Comparison of ENCODE assay signal across 19 cellular contexts in the genomic region with DNA sequence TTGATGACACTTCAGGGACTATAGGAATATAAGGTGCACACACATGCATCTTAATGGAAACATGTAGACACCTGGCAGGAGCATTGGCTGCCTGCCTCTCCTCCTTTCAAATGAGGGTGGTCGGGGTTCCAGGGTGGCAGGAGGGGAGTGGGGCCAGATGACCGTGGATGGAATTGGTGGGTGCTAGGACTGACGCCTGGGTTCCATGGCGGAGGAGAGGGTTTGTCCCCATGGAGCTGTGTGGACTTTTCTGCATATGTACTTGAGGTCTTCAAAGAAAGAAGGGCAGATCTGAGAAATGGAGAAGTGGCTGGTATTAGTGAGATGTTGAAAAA. TPM values are rescaled to one million over a fixed set of nuclear protein-coding genes. Genes with fewer than 3 reads are reported as not detected.
DNase-seq lines count a peak whose midpoint lies in the region; ATAC-seq, FAIRE-seq and TF ChIP-seq lines count a peak whose summit lies in the region.
"Had no signal": no experiment of that assay in that cellular context is flagged by ENCODE, and none has a peak within 500 bp of the region (broad histone marks: within the 10 kb centered on the region; RNA-seq: fewer than 3 reads in every experiment).

No MANE protein-coding gene starts in this region.

- no peaks in the 10 kb centered on the region for H3K36me3 ChIP-seq in suprapubic skin
- H3K36me3 ChIP-seq: BLaER1 treated with 17β-estradiol and CSF1 and Interleukin-3, amounts not matched to agents 10 nM and 100 nM; spleen had no signal

- H3K4me1 Mint-ChIP-seq in brain (peaks cover 40% of the 10 kb centered on the region), nephron progenitor cell (peaks cover 47% of the 10 kb centered on the region), WTC11 (peaks cover 39% of the 10 kb centered on the region)
- peaks cover 11% of the 10 kb centered on the region for H3K4me1 Mint-ChIP-seq in activated CD4-positive, alpha-beta memory T cell treated with anti-CD3 and anti-CD28 coated beads, Interleukin-2, amount 10 ng/mL, durations not matched to agents 7 days and 5 days

- H3K9me3 Mint-ChIP-seq in brain (peaks cover 0 to 15% (median 3%) of the 10 kb centered on the region in 5 experiments), nephron progenitor cell (peaks cover 4% of the 10 kb centered on the region), WTC11 (no peaks in the 10 kb centered on the region)
- H3K9me3 Mint-ChIP-seq in activated CD4-positive, alpha-beta memory T cell treated with anti-CD3 and anti-CD28 coated beads, Interleukin-2, amount 10 ng/mL, durations not matched to agents 7 days and 5 days: no peaks in the 10 kb centered on the region
- H3K9me3 Mint-ChIP-seq: activated T-cell treated with anti-CD3 and anti-CD28 coated beads, Interleukin-2, amount 50 U/mL, for 4 hours had no signal

- DNase-seq in nephron progenitor cell: no peak
- no peak for DNase-seq in suprapubic skin (ENCODE audit: low spot score in 2 of 2)
- no peak for DNase-seq in activated CD4-positive, alpha-beta memory T cell treated with anti-CD3 and anti-CD28 coated beads, Interleukin-2, amount 10 ng/mL, durations not matched to agents 7 days and 5 days
- no peak for DNase-seq in HT-29 (ENCODE audit: low spot score)
- DNase-seq in WTC11 (ENCODE audit: low spot score): no peak
- DNase-seq in H54 (ENCODE audit: insufficient read length, low spot score): no peak
- DNase-seq: ACHN; activated T-cell treated with anti-CD3 and anti-CD28 coated beads, Interleukin-2, amount 50 U/mL, for 4 hours; DND-41; GOT3; NCI-H1092 treated with DMSO at 0.1 percent for 48 hours; NCI-H187 treated with DMSO at 0.1 percent for 48 hours; NCI-H526 treated with DMSO at 0.1 percent for 48 hours; spleen; stimulated activated naive CD4-positive, alpha-beta T cell had no signal

- peak overlapping the region; percentile 15 for H3K4me3 ChIP-seq in suprapubic skin
- H3K4me3 ChIP-seq: BLaER1 treated with 17β-estradiol and CSF1 and Interleukin-3, amounts not matched to agents 10 nM and 100 nM; spleen had no signal

- 83% methylated on average over 4 of the region's 4 CpGs for WGBS in suprapubic skin

- peaks cover 16% of the 10 kb centered on the region for H3K27me3 ChIP-seq in suprapubic skin
- H3K27me3 ChIP-seq: BLaER1 treated with 17β-estradiol and CSF1 and Interleukin-3, amounts not matched to agents 10 nM and 100 nM had no signal

- peaks cover 92% of the 10 kb centered on the region for H3K27me3 Mint-ChIP-seq in brain
- peaks cover 69% of the 10 kb centered on the region for H3K27me3 Mint-ChIP-seq in nephron progenitor cell (ENCODE audit: low read depth, poor library complexity)
- peaks cover 76% of the 10 kb centered on the region for H3K27me3 Mint-ChIP-seq in activated CD4-positive, alpha-beta memory T cell treated with anti-CD3 and anti-CD28 coated beads, Interleukin-2, amount 10 ng/mL, durations not matched to agents 7 days and 5 days
- peaks cover 85% of the 10 kb centered on the region for H3K27me3 Mint-ChIP-seq in WTC11 (ENCODE audit: low read depth)

- peak; percentile 47 for TF ChIP-seq CTCF in C4-2B (conservative IDR thresholded peaks at IDR 0.05)
- peak in 1 of 2 experiments; percentile 48 for TF ChIP-seq CTCF in brain (conservative IDR thresholded peaks at IDR 0.05)
- TF ChIP-seq CTCF in nephron progenitor cell (IDR thresholded peaks at IDR 0.05): peak; percentile 19
- TF ChIP-seq CTCF in suprapubic skin (IDR thresholded peaks at IDR 0.05): no peak
- TF ChIP-seq CTCF in WTC11 (IDR thresholded peaks at IDR 0.05): no peak; the same call in 1 of the 2 replicates

- TF ChIP-seq POLR2A in suprapubic skin (IDR thresholded peaks at IDR 0.05) (no peak), H54 (IDR thresholded peaks at IDR 0.05; ENCODE audit: low read depth, low read length) (no peak)

- no peaks in the 10 kb centered on the region for H3K9me3 ChIP-seq in suprapubic skin
- H3K9me3 ChIP-seq: spleen had no signal

- POLR2A ChIA-PET in activated CD4-positive, alpha-beta memory T cell treated with anti-CD3 and anti-CD28 coated beads, Interleukin-2, amount 10 ng/mL, durations not matched to agents 7 days and 5 days (lab: Charles Lee): no interaction called here
- POLR2A ChIA-PET in WTC11 (lab: Charles Lee): no interaction called here

- no peak for TF ChIP-seq EP300 in suprapubic skin (IDR thresholded peaks at IDR 0.05)

- H3K4me1 ChIP-seq in suprapubic skin: peaks cover 8% of the 10 kb centered on the region
- H3K4me1 ChIP-seq: BLaER1 treated with 17β-estradiol and CSF1 and Interleukin-3, amounts not matched to agents 10 nM and 100 nM had no signal

- CTCF ChIA-PET in activated CD4-positive, alpha-beta memory T cell treated with anti-CD3 and anti-CD28 coated beads, Interleukin-2, amount 10 ng/mL, durations not matched to agents 7 days and 5 days (lab: Charles Lee): no interaction called here
- CTCF ChIA-PET in WTC11 (lab: Charles Lee): no interaction called here

- no peak for ATAC-seq in WTC11
- ATAC-seq: activated T-cell treated with anti-CD3 and anti-CD28 coated beads, Interleukin-2, amount 50 U/mL, for 4 hours had no signal

- H3K27ac ChIP-seq in C4-2B (no peak overlapping the region), suprapubic skin (peak overlapping the region; percentile 39)
- H3K27ac ChIP-seq: BLaER1 treated with 17β-estradiol and CSF1 and Interleukin-3, amounts not matched to agents 10 nM and 100 nM; spleen had no signal

- FAIRE-seq in H54 (lab: Jason Lieb, UNC): no peak

- H3K36me3 Mint-ChIP-seq in brain (peaks cover 12% of the 10 kb centered on the region), nephron progenitor cell (ENCODE audit: low read depth) (no peaks in the 10 kb centered on the region), WTC11 (no peaks in the 10 kb centered on the region)
- H3K36me3 Mint-ChIP-seq in activated CD4-positive, alpha-beta memory T cell treated with anti-CD3 and anti-CD28 coated beads, Interleukin-2, amount 10 ng/mL, durations not matched to agents 7 days and 5 days (ENCODE audit: low read depth): no peaks in the 10 kb centered on the region

- H3K4me3 Mint-ChIP-seq in brain (peak overlapping the region in 3 of 5 experiments; percentile 52 to 86 (median 70)), nephron progenitor cell (peak overlapping the region; percentile 70), WTC11 (no peak overlapping the region)
- no peak overlapping the region for H3K4me3 Mint-ChIP-seq in activated CD4-positive, alpha-beta memory T cell treated with anti-CD3 and anti-CD28 coated beads, Interleukin-2, amount 10 ng/mL, durations not matched to agents 7 days and 5 days
- H3K4me3 Mint-ChIP-seq: activated T-cell treated with anti-CD3 and anti-CD28 coated beads, Interleukin-2, amount 50 U/mL, for 4 hours had no signal

- H3K27ac Mint-ChIP-seq in brain (peak overlapping the region in 2 of 5 experiments; percentile 28 to 38), nephron progenitor cell (no peak overlapping the region), WTC11 (no peak overlapping the region)
- no peak overlapping the region for H3K27ac Mint-ChIP-seq in activated CD4-positive, alpha-beta memory T cell treated with anti-CD3 and anti-CD28 coated beads, Interleukin-2, amount 10 ng/mL, durations not matched to agents 7 days and 5 days

TF ChIP-seq in WTC11, 78 proteins besides CTCF, POLR2A, EP300 and RAD21:
- no peak for TF ChIP-seq CREB1 (CRISPR knock-in tag; IDR thresholded peaks at IDR 0.05)
TF ChIP-seq in WTC11: peak in this region for 0.

RNA-seq across cellular contexts. Expression of a gene that starts 7.7 kb away (rescaled TPM):
- polyA plus RNA-seq in brain (ENCODE audit: insufficient read depth, low read depth, low replicate concordance): 2.5 TPM
- total RNA-seq in suprapubic skin (10 to 100 TPM; 14.7 to 32.5 (median 23.5) TPM), WTC11 (2021) (0.14 to 0.31 TPM (median 0.14 TPM) in 3 replicates)
- total RNA-seq in activated CD4-positive, alpha-beta memory T cell treated with anti-CD3 and anti-CD28 coated beads, Interleukin-2, amount 10 ng/mL, durations not matched to agents 7 days and 5 days: not detected
- not detected in 2 replicates for total RNA-seq in HT-29 (2014; rRNA removed; shearing (Covaris generic))
- total RNA-seq: activated T-cell treated with anti-CD3 and anti-CD28 coated beads, Interleukin-2, amount 50 U/mL, for 4 hours; renal cortical epithelial cell had no signal

Comparison
In these comparisons a context has a peak if more than half of its experiments do, and no peak if none do; other contexts are left out.
1. CTCF ChIP-seq: peak in C4-2B (single experiment) and nephron progenitor cell (single experiment); none in suprapubic skin (0 of 2) and WTC11 (single experiment).
2. H3K4me3 Mint-ChIP-seq: peak in brain (3 of 5) and nephron progenitor cell (single experiment); none in activated CD4-positive, alpha-beta memory T cell treated with anti-CD3 and anti-CD28 coated beads, Interleukin-2, amount 10 ng/mL, durations not matched to agents 7 days and 5 days (single experiment) and WTC11 (single experiment).
3. RNA of a gene that starts 7.7 kb away (total RNA-seq): 14.7 to 32.5 TPM in suprapubic skin; 0.14 to 0.31 TPM in WTC11, not detected in activated CD4-positive, alpha-beta memory T cell treated with anti-CD3 and anti-CD28 coated beads, Interleukin-2, amount 10 ng/mL, durations not matched to agents 7 days and 5 days and not detected in HT-29; every median in the first group is over 10 times any median in the second.